ENCODE assay signal across 18 cellular contexts in the genomic region with DNA sequence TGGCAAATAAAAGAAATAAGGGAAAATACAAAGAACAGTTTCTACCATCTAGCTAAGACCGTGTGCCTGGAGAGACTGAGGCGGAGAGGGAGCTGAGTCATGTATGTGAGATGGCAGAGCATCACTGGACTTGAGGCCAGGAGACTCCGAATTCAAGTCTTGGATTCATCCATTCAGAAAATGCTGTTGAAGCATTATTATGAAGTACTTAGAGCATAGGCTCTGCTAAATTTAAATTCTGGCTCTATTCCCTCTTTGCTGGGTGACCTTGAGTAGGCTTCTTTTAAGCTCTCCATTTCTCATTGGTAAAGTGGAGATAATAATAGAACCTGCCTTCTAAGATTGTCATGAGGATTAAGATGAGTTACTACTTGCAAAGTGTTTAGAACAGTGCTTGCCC. TPM values are rescaled to one million over a fixed set of nuclear protein-coding genes. Genes with fewer than 3 reads are reported as not detected.
"Had no signal": no experiment of that assay in that cellular context is flagged by ENCODE, and none has a peak within 500 bp of the region (broad histone marks: within the 10 kb centered on the region; RNA-seq: fewer than 3 reads in every experiment).

No MANE protein-coding gene starts in this region.

- H3K4me3 Mint-ChIP-seq: activated CD4-positive, alpha-beta T cell treated with anti-CD3 and anti-CD28 coated beads, Interleukin-2, amount 10 ng/mL, durations not matched to agents 24 days and 14 days had no signal

- H3K36me3 ChIP-seq: breast epithelium, esophagus squamous epithelium, ovary had no signal

- H3K9me3 Mint-ChIP-seq: activated CD4-positive, alpha-beta T cell treated with anti-CD3 and anti-CD28 coated beads, Interleukin-2, amount 10 ng/mL, durations not matched to agents 24 days and 14 days had no signal

- H3K4me3 ChIP-seq: breast epithelium, esophagus squamous epithelium, ovary had no signal

- H3K27me3 ChIP-seq: breast epithelium, esophagus squamous epithelium, ovary had no signal

- H3K27ac Mint-ChIP-seq: activated B cell treated with CpG ODN at 0.5 μM for 24 hours; activated CD4-positive, alpha-beta T cell treated with anti-CD3 and anti-CD28 coated beads, Interleukin-2, amount 10 ng/mL, durations not matched to agents 24 days and 14 days had no signal

- ATAC-seq: left lobe of liver, SK-N-SH treated with all-trans-retinoic acid at 6 μM for 48 hours had no signal

- H3K4me1 ChIP-seq: breast epithelium had no signal

- H3K9me3 ChIP-seq: breast epithelium, esophagus squamous epithelium, ovary had no signal

- H3K27ac ChIP-seq: breast epithelium, esophagus squamous epithelium, ovary had no signal

- H3K27me3 Mint-ChIP-seq: activated B cell treated with CpG ODN at 0.5 μM for 24 hours had no signal

- DNase-seq: activated B cell treated with CpG ODN at 0.5 μM for 24 hours; activated CD4-positive, alpha-beta T cell treated with anti-CD3 and anti-CD28 coated beads, Interleukin-2, amount 10 ng/mL, durations not matched to agents 24 days and 14 days; activated CD8-positive, alpha-beta memory T cell treated with anti-CD3 and anti-CD28 coated beads for 24 hours; activated naive CD4-positive, alpha-beta T cell treated with anti-CD3 and anti-CD28 coated beads, Interleukin-2, amount 50 U/mL, for 16 hours; anterior cingulate cortex; esophagus squamous epithelium; foreskin fibroblast; head of caudate nucleus; mesendoderm; ovary; small intestine; substantia nigra; T-helper 2 cell; trophoblast cell had no signal

RNA-seq across cellular contexts. Expression of a gene that starts 54.5 kb away (rescaled TPM):
- total RNA-seq: activated B cell treated with CpG ODN at 0.5 μM for 24 hours had no signal
- polyA plus RNA-seq: neural cell had no signal
